In the genomic region with DNA sequence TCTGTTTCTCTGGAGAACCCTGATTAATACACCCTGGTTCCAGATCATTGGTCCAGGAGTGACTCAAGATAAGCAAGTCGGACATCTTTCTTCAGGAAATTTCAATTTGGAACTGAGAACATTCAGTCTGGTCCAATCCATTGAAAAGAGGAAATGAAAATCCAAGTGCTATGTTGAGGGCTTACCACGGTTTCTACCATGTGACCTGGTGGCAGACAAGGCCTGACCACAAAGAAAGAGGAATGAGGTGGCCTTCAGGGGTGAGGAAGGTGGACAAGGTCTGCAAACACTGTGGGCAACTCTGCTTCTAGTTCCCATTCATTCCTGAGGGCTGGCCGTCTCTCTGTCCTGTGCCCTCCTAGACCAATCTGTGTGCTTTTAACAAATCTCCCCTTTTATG, we compare ENCODE assay signal across 10 cellular contexts.
DNase-seq lines count a peak whose midpoint lies in the region; ATAC-seq and TF ChIP-seq lines count a peak whose summit lies in the region.
"Had no signal": no experiment of that assay in that cellular context is flagged by ENCODE, and none has a peak within 500 bp of the region (broad histone marks: within the 10 kb centered on the region; RNA-seq: fewer than 3 reads in every experiment).

No MANE protein-coding gene starts in this region.

- H3K27me3 ChIP-seq in WERI-Rb-1 (ENCODE audit: insufficient read depth, low read depth, severe bottlenecking) = no peaks in the 10 kb centered on the region

- no peak overlapping the region for H3K27ac ChIP-seq in WERI-Rb-1

- TF ChIP-seq CTCF in WERI-Rb-1 (IDR thresholded peaks at IDR 0.05; ENCODE audit: low read depth, low read length) = no peak

- H3K9me3 ChIP-seq in WERI-Rb-1 (ENCODE audit: severe bottlenecking) = no peaks in the 10 kb centered on the region
- H3K9me3 ChIP-seq: HAP-1 had no signal

- peak; percentile 19 for DNase-seq in UCSD-AML1 (lab: John Stamatoyannopoulos, UW; ENCODE audit: unreplicated experiment)
- no peak for DNase-seq in GM03348 (ENCODE audit: low spot score)
- no peak for DNase-seq in NCI-H1436 treated with DMSO at 0.1 percent for 48 hours (lab: John Stamatoyannopoulos, UW)
- no peak for DNase-seq in WERI-Rb-1
- no peak for DNase-seq in AG08396 (ENCODE audit: low spot score)
- DNase-seq: NCI-H2029 had no signal

- no peaks in the 10 kb centered on the region for H3K36me3 ChIP-seq in WERI-Rb-1
- H3K36me3 ChIP-seq: HAP-1 had no signal

- H3K4me3 ChIP-seq in WERI-Rb-1 (ENCODE audit: low read depth, low read length) = no peak overlapping the region
- H3K4me3 ChIP-seq: HAP-1 had no signal

- ATAC-seq in GM18508 (IDR thresholded peaks at IDR 0.05; ENCODE audit: insufficient read depth, unreplicated experiment) (peak; percentile 92), GM21528 (IDR thresholded peaks at IDR 0.05; ENCODE audit: low FRiP score, unreplicated experiment) (peak; percentile 93), HG03175 (IDR thresholded peaks at IDR 0.05; ENCODE audit: unreplicated experiment) (peak; percentile 97)
